Comparison of ENCODE assay signal across 33 cellular contexts in the genomic region with DNA sequence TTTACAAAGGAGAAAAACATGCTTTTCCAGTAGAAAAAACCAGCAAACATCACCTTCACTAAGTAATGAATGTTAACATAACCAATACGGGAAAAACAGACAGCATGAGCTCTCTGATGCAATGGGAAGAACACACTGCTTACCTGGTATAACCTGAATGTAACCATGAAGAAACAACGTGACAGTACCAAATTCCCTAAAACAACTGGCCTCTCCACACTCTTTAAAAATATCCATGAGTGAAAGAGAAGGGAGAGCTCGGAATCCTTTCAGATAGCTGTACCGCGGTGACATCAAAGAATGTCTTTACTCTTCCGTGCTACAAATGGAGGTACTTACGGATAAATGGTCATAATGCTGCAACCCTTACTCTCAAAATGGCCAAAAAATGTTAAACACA.
"Had no signal": no experiment of that assay in that cellular context is flagged by ENCODE, and none has a peak within 500 bp of the region (broad histone marks: within the 10 kb centered on the region; RNA-seq: fewer than 3 reads in every experiment).

No MANE protein-coding gene starts in this region.

- H3K9me3 ChIP-seq: body of pancreas, breast epithelium had no signal

- DNase-seq: activated B cell treated with CpG ODN at 0.5 μM for 24 hours; activated CD4-positive, alpha-beta memory T cell treated with anti-CD3 and anti-CD28 coated beads, Interleukin-2, amount 10 ng/mL, durations not matched to agents 7 days and 5 days; activated CD4-positive, alpha-beta T cell treated with anti-CD3 and anti-CD28 coated beads for 4 hours; activated CD4-positive, alpha-beta T cell treated with anti-CD3 and anti-CD28 coated beads, Interleukin-2, amount 10 ng/mL, durations not matched to agents 24 days and 14 days; activated CD4-positive, alpha-beta T cell treated with anti-CD3 and anti-CD28 coated beads, Interleukin-2, amount 50 U/mL, for 1 hour; activated CD4-positive, alpha-beta T cell treated with anti-CD3 and anti-CD28 coated beads, Interleukin-2, amount 50 U/mL, for 48 hours; activated CD4-positive, CD25-positive, alpha-beta regulatory T cell treated with anti-CD3 and anti-CD28 coated beads, Interleukin-2, amount 50 U/mL, for 72 hours; activated CD8-positive, alpha-beta memory T cell treated with anti-CD3 and anti-CD28 coated beads, Interleukin-2, amount 50 U/mL, for 48 hours; activated CD8-positive, alpha-beta T cell treated with anti-CD3 and anti-CD28 coated beads, Interleukin-2, amount 10 ng/mL, durations not matched to agents 7 days and 5 days; activated effector memory CD4-positive, alpha-beta T cell treated with Interleukin-2 at 50 U/mL for 16 hours; activated gamma-delta T cell; activated naive CD4-positive, alpha-beta T cell treated with anti-CD3 and anti-CD28 coated beads, Interleukin-2, amount 10 ng/mL, durations not matched to agents 7 days and 5 days; activated naive CD4-positive, alpha-beta T cell treated with Interleukin-2 at 50 U/mL for 16 hours; activated naive CD8-positive, alpha-beta T cell treated with anti-CD3 and anti-CD28 coated beads, Interleukin-2, amount 10 ng/mL, durations not matched to agents 7 days and 5 days; activated naive CD8-positive, alpha-beta T cell treated with anti-CD3 and anti-CD28 coated beads, Interleukin-2, amount 50 U/mL, for 24 hours; activated T-cell treated with anti-CD3 and anti-CD28 coated beads, Interleukin-2, amount 50 U/mL, for 24 hours; activated T-cell treated with anti-CD3 and anti-CD28 coated beads, Interleukin-2, amount 50 U/mL, for 48 hours; amygdala; anterior cingulate cortex; brain microvascular endothelial cell; central memory CD4-positive, alpha-beta T cell; SW 1271; T-helper 1 cell; T-helper 2 cell; T-helper 9 cell had no signal

- H3K27ac ChIP-seq: body of pancreas, brain microvascular endothelial cell, breast epithelium, VCaP had no signal

- H3K27ac Mint-ChIP-seq: activated B cell treated with CpG ODN at 0.5 μM for 24 hours; activated CD4-positive, alpha-beta memory T cell treated with anti-CD3 and anti-CD28 coated beads, Interleukin-2, amount 10 ng/mL, durations not matched to agents 7 days and 5 days; activated CD4-positive, alpha-beta T cell treated with anti-CD3 and anti-CD28 coated beads, Interleukin-2, amount 10 ng/mL, durations not matched to agents 24 days and 14 days; activated CD8-positive, alpha-beta T cell treated with anti-CD3 and anti-CD28 coated beads, Interleukin-2, amount 10 ng/mL, durations not matched to agents 7 days and 5 days; activated naive CD4-positive, alpha-beta T cell treated with anti-CD3 and anti-CD28 coated beads, Interleukin-2, amount 10 ng/mL, durations not matched to agents 7 days and 5 days; activated naive CD4-positive, alpha-beta T cell treated with anti-CD3 and anti-CD28 coated beads, Interleukin-2, amount 50 U/mL, for 24 hours; activated naive CD8-positive, alpha-beta T cell; activated naive CD8-positive, alpha-beta T cell treated with anti-CD3 and anti-CD28 coated beads, Interleukin-2, amount 10 ng/mL, durations not matched to agents 7 days and 5 days; activated naive CD8-positive, alpha-beta T cell treated with anti-CD3 and anti-CD28 coated beads, Interleukin-2, amount 50 U/mL, for 24 hours; activated T-cell treated with anti-CD3 and anti-CD28 coated beads, Interleukin-2, amount 50 U/mL, for 24 hours; activated T-helper 2 cell treated with anti-CD3 and anti-CD28 coated beads, Interferon-gamma antibody, Interleukin-2, Interleukin-4, amounts not matched to agents 10 μg/mL and 5 μg/mL and 100 μg/mL, durations not matched to agents 14 hours and 24 hours and 36 hours; T-helper 1 cell treated with Interleukin-12 subunit alpha and Interleukin-12 subunit beta and Interleukin-4 antibody, amounts not matched to agents 30 μg/mL and 1 μg/mL, for 36 hours; T-helper 2 cell treated with Interferon-gamma antibody and Interleukin-4, amounts not matched to agents 5 μg/mL and 100 μg/mL, for 36 hours had no signal

- H3K9me3 Mint-ChIP-seq: activated B cell treated with CpG ODN at 0.5 μM for 24 hours; activated CD4-positive, alpha-beta memory T cell treated with anti-CD3 and anti-CD28 coated beads, Interleukin-2, amount 10 ng/mL, durations not matched to agents 7 days and 5 days; activated CD4-positive, alpha-beta T cell treated with anti-CD3 and anti-CD28 coated beads, Interleukin-2, amount 10 ng/mL, durations not matched to agents 24 days and 14 days; activated naive CD4-positive, alpha-beta T cell treated with anti-CD3 and anti-CD28 coated beads, Interleukin-2, amount 10 ng/mL, durations not matched to agents 7 days and 5 days; activated naive CD4-positive, alpha-beta T cell treated with anti-CD3 and anti-CD28 coated beads, Interleukin-2, amount 50 U/mL, for 24 hours; activated naive CD8-positive, alpha-beta T cell treated with anti-CD3 and anti-CD28 coated beads, Interleukin-2, amount 10 ng/mL, durations not matched to agents 7 days and 5 days; activated naive CD8-positive, alpha-beta T cell treated with anti-CD3 and anti-CD28 coated beads, Interleukin-2, amount 50 U/mL, for 24 hours; activated T-cell treated with anti-CD3 and anti-CD28 coated beads, Interleukin-2, amount 50 U/mL, for 24 hours; activated T-helper 2 cell treated with anti-CD3 and anti-CD28 coated beads, Interferon-gamma antibody, Interleukin-2, Interleukin-4, amounts not matched to agents 10 μg/mL and 5 μg/mL and 100 μg/mL, durations not matched to agents 14 hours and 24 hours and 36 hours; T-helper 1 cell treated with Interleukin-12 subunit alpha and Interleukin-12 subunit beta and Interleukin-4 antibody, amounts not matched to agents 30 μg/mL and 1 μg/mL, for 36 hours; T-helper 2 cell treated with Interferon-gamma antibody and Interleukin-4, amounts not matched to agents 5 μg/mL and 100 μg/mL, for 36 hours had no signal

- H3K4me3 Mint-ChIP-seq: activated B cell treated with CpG ODN at 0.5 μM for 24 hours; activated CD4-positive, alpha-beta memory T cell treated with anti-CD3 and anti-CD28 coated beads, Interleukin-2, amount 10 ng/mL, durations not matched to agents 7 days and 5 days; activated CD4-positive, alpha-beta T cell treated with anti-CD3 and anti-CD28 coated beads, Interleukin-2, amount 10 ng/mL, durations not matched to agents 24 days and 14 days; activated CD8-positive, alpha-beta T cell treated with anti-CD3 and anti-CD28 coated beads, Interleukin-2, amount 10 ng/mL, durations not matched to agents 7 days and 5 days; activated naive CD4-positive, alpha-beta T cell treated with anti-CD3 and anti-CD28 coated beads, Interleukin-2, amount 10 ng/mL, durations not matched to agents 7 days and 5 days; activated naive CD4-positive, alpha-beta T cell treated with anti-CD3 and anti-CD28 coated beads, Interleukin-2, amount 50 U/mL, for 24 hours; activated naive CD8-positive, alpha-beta T cell; activated naive CD8-positive, alpha-beta T cell treated with anti-CD3 and anti-CD28 coated beads, Interleukin-2, amount 10 ng/mL, durations not matched to agents 7 days and 5 days; activated naive CD8-positive, alpha-beta T cell treated with anti-CD3 and anti-CD28 coated beads, Interleukin-2, amount 50 U/mL, for 24 hours; activated T-cell treated with anti-CD3 and anti-CD28 coated beads, Interleukin-2, amount 50 U/mL, for 24 hours; T-helper 1 cell treated with Interleukin-12 subunit alpha and Interleukin-12 subunit beta and Interleukin-4 antibody, amounts not matched to agents 30 μg/mL and 1 μg/mL, for 36 hours; T-helper 2 cell treated with Interferon-gamma antibody and Interleukin-4, amounts not matched to agents 5 μg/mL and 100 μg/mL, for 36 hours had no signal

- H3K27me3 ChIP-seq: body of pancreas, brain microvascular endothelial cell, breast epithelium had no signal

- H3K4me3 ChIP-seq: body of pancreas, breast epithelium had no signal

- H3K4me1 Mint-ChIP-seq: activated B cell treated with CpG ODN at 0.5 μM for 24 hours; activated CD4-positive, alpha-beta memory T cell treated with anti-CD3 and anti-CD28 coated beads, Interleukin-2, amount 10 ng/mL, durations not matched to agents 7 days and 5 days; activated CD4-positive, alpha-beta T cell treated with anti-CD3 and anti-CD28 coated beads, Interleukin-2, amount 10 ng/mL, durations not matched to agents 24 days and 14 days; activated naive CD4-positive, alpha-beta T cell treated with anti-CD3 and anti-CD28 coated beads, Interleukin-2, amount 10 ng/mL, durations not matched to agents 7 days and 5 days; activated naive CD4-positive, alpha-beta T cell treated with anti-CD3 and anti-CD28 coated beads, Interleukin-2, amount 50 U/mL, for 24 hours; activated naive CD8-positive, alpha-beta T cell treated with anti-CD3 and anti-CD28 coated beads, Interleukin-2, amount 10 ng/mL, durations not matched to agents 7 days and 5 days; activated naive CD8-positive, alpha-beta T cell treated with anti-CD3 and anti-CD28 coated beads, Interleukin-2, amount 50 U/mL, for 24 hours had no signal

- ATAC-seq: activated CD8-positive, alpha-beta T cell treated with anti-CD3 and anti-CD28 coated beads, Interleukin-2, amount 10 ng/mL, durations not matched to agents 7 days and 5 days; activated naive CD8-positive, alpha-beta T cell treated with anti-CD3 and anti-CD28 coated beads, Interleukin-2, amount 50 U/mL, for 24 hours; body of pancreas had no signal

- H3K4me1 ChIP-seq: body of pancreas, breast epithelium had no signal

- H3K27me3 Mint-ChIP-seq: activated B cell treated with CpG ODN at 0.5 μM for 24 hours; activated CD4-positive, alpha-beta memory T cell treated with anti-CD3 and anti-CD28 coated beads, Interleukin-2, amount 10 ng/mL, durations not matched to agents 7 days and 5 days; activated CD4-positive, alpha-beta T cell treated with anti-CD3 and anti-CD28 coated beads, Interleukin-2, amount 10 ng/mL, durations not matched to agents 24 days and 14 days; activated naive CD4-positive, alpha-beta T cell treated with anti-CD3 and anti-CD28 coated beads, Interleukin-2, amount 10 ng/mL, durations not matched to agents 7 days and 5 days; activated naive CD4-positive, alpha-beta T cell treated with anti-CD3 and anti-CD28 coated beads, Interleukin-2, amount 50 U/mL, for 24 hours; activated naive CD8-positive, alpha-beta T cell; activated naive CD8-positive, alpha-beta T cell treated with anti-CD3 and anti-CD28 coated beads, Interleukin-2, amount 10 ng/mL, durations not matched to agents 7 days and 5 days; activated naive CD8-positive, alpha-beta T cell treated with anti-CD3 and anti-CD28 coated beads, Interleukin-2, amount 50 U/mL, for 24 hours; activated T-cell treated with anti-CD3 and anti-CD28 coated beads, Interleukin-2, amount 50 U/mL, for 24 hours had no signal

- H3K36me3 ChIP-seq: breast epithelium had no signal
